ENCODE assay signal across 8 cellular contexts in genomic region chr1:58755468-58755872, GRCh38. TPM values are rescaled to one million over a fixed set of nuclear protein-coding genes. Genes with fewer than 3 reads are reported as not detected.
DNase-seq lines count a peak whose midpoint lies in the region.

No MANE protein-coding gene starts in this region.

- DNase-seq in Caki2 (ENCODE audit: low read depth) (peak; percentile 72), GOT3 (lab: John Stamatoyannopoulos, UW) (peak; percentile 57), NOMO-1 (lab: John Stamatoyannopoulos, UW; ENCODE audit: unreplicated experiment in 2 of 2) (peak; percentile 9 to 53), activated T-helper 1 cell treated with Interleukin-2 at 50 U/mL for 16 hours (ENCODE audit: low read depth) (peak; percentile 18), foreskin melanocyte (peak; percentile 97), renal cortical epithelial cell (ENCODE audit: low read depth) (peak; percentile 98), NCI-H526 (lab: John Stamatoyannopoulos, UW) (no peak), NCI-H2081 treated with DMSO at 0.1 percent for 48 hours (lab: John Stamatoyannopoulos, UW) (no peak)

- in situ Hi-C loops in Caki2 (cut with HindIII; ENCODE audit: low pct_unique_long_range_greater_than_20kb, low sequenced_read_pairs): no loop called here

RNA-seq across cellular contexts. Expression of gene JUN, which starts 28.4 kb away (rescaled TPM):
- total RNA-seq in Caki2 (2014; rRNA removed; shearing (Covaris generic); ENCODE audit: low replicate concordance): 44.5 and 46.7 TPM in 2 replicates
- 104 and 154 TPM in 2 replicates for total RNA-seq in renal cortical epithelial cell

RNA-seq across cellular contexts. Expression of gene MYSM1, which starts 55.6 kb away (rescaled TPM):
- 2.4 and 2.5 TPM in 2 replicates for total RNA-seq in Caki2 (2014; rRNA removed; shearing (Covaris generic); ENCODE audit: low replicate concordance)
- total RNA-seq in renal cortical epithelial cell: 5.2 and 25.0 TPM in 2 replicates

Comparison
In these comparisons a context has a peak if more than half of its experiments do, and no peak if none do; other contexts are left out.
1. DNase-seq: peak in Caki2 (single experiment), GOT3 (single experiment), NOMO-1 (2 of 2), activated T-helper 1 cell treated with Interleukin-2 at 50 U/mL for 16 hours (single experiment), foreskin melanocyte (single experiment) and renal cortical epithelial cell (single experiment); none in NCI-H526 (0 of 2) and NCI-H2081 treated with DMSO at 0.1 percent for 48 hours (single experiment).